Comparison of ENCODE assay signal across 22 cellular contexts in genomic region chr6:111524735-111525134, GRCh38.
"Had no signal": no experiment of that assay in that cellular context is flagged by ENCODE, and none has a peak within 500 bp of the region (broad histone marks: within the 10 kb centered on the region; RNA-seq: fewer than 3 reads in every experiment).

No MANE protein-coding gene starts in this region.

- H3K27me3 ChIP-seq: ascending aorta, right atrium auricular region, thyroid gland had no signal

- H3K9me3 Mint-ChIP-seq: activated CD4-positive, alpha-beta memory T cell treated with anti-CD3 and anti-CD28 coated beads, Interleukin-2, amount 10 ng/mL, durations not matched to agents 7 days and 5 days; dendritic cell treated with granulocyte-macrophage colony-stimulating factor and Interleukin-4, amounts not matched to agents 40 ng/mL and 50 ng/mL, for 4 days; effector memory CD8-positive, alpha-beta T cell; memory B cell; stimulated activated naive CD8-positive, alpha-beta T cell treated with anti-CD3 and anti-CD28 coated beads, Interleukin-15, Interleukin-2, amounts not matched to agents 100 ng/mL and 50 ng/mL, for 24 hours had no signal

- DNase-seq: activated CD4-positive, alpha-beta memory T cell treated with anti-CD3 and anti-CD28 coated beads, Interleukin-2, amount 10 ng/mL, durations not matched to agents 7 days and 5 days; activated CD4-positive, alpha-beta T cell treated with anti-CD3 and anti-CD28 coated beads for 1 hour; effector memory CD8-positive, alpha-beta T cell; foreskin melanocyte; kidney glomerular epithelial cell; left ventricle myocardium superior; nephron progenitor cell; occipital lobe; stimulated activated CD4-positive, alpha-beta T cell treated with anti-CD3 and anti-CD28 coated beads, Interleukin-15, amount 100 ng/mL, for 24 hours; stimulated activated CD4-positive, alpha-beta T cell treated with anti-CD3 and anti-CD28 coated beads, Interleukin-4, amount 100 ng/mL, for 1 hour; T-cell; T-helper 9 cell; thyroid gland had no signal

- H3K9me3 ChIP-seq: ascending aorta, thyroid gland had no signal

- H3K36me3 ChIP-seq: ascending aorta, right atrium auricular region, thyroid gland had no signal

- H3K27ac Mint-ChIP-seq: activated CD4-positive, alpha-beta memory T cell treated with anti-CD3 and anti-CD28 coated beads, Interleukin-2, amount 10 ng/mL, durations not matched to agents 7 days and 5 days; activated naive CD4-positive, alpha-beta T cell treated with anti-CD3 and anti-CD28 coated beads, Interleukin-2, amount 50 U/mL, for 72 hours; activated T-helper 2 cell treated with anti-CD3 and anti-CD28 coated beads, Interferon-gamma antibody, Interleukin-2, Interleukin-4, amounts not matched to agents 10 μg/mL and 5 μg/mL and 100 μg/mL, durations not matched to agents 14 hours and 24 hours and 36 hours; dendritic cell treated with granulocyte-macrophage colony-stimulating factor and Interleukin-4, amounts not matched to agents 40 ng/mL and 50 ng/mL, for 4 days; effector memory CD8-positive, alpha-beta T cell; memory B cell; stimulated activated naive CD8-positive, alpha-beta T cell treated with anti-CD3 and anti-CD28 coated beads, Interleukin-15, Interleukin-2, amounts not matched to agents 100 ng/mL and 50 ng/mL, for 24 hours; T-cell had no signal

- ATAC-seq: effector memory CD8-positive, alpha-beta T cell; left ventricle myocardium superior; T-cell had no signal

- H3K4me3 Mint-ChIP-seq: activated CD4-positive, alpha-beta memory T cell treated with anti-CD3 and anti-CD28 coated beads, Interleukin-2, amount 10 ng/mL, durations not matched to agents 7 days and 5 days; dendritic cell treated with granulocyte-macrophage colony-stimulating factor and Interleukin-4, amounts not matched to agents 40 ng/mL and 50 ng/mL, for 4 days; effector memory CD8-positive, alpha-beta T cell; memory B cell; nephron progenitor cell; stimulated activated naive CD8-positive, alpha-beta T cell treated with anti-CD3 and anti-CD28 coated beads, Interleukin-15, Interleukin-2, amounts not matched to agents 100 ng/mL and 50 ng/mL, for 24 hours; T-cell had no signal

- H3K4me1 ChIP-seq: ascending aorta, thyroid gland had no signal

- H3K27ac ChIP-seq: ascending aorta, right atrium auricular region, thyroid gland, VCaP had no signal

- H3K27me3 Mint-ChIP-seq: activated CD4-positive, alpha-beta memory T cell treated with anti-CD3 and anti-CD28 coated beads, Interleukin-2, amount 10 ng/mL, durations not matched to agents 7 days and 5 days; dendritic cell treated with granulocyte-macrophage colony-stimulating factor and Interleukin-4, amounts not matched to agents 40 ng/mL and 50 ng/mL, for 4 days; effector memory CD8-positive, alpha-beta T cell; memory B cell; stimulated activated naive CD8-positive, alpha-beta T cell treated with anti-CD3 and anti-CD28 coated beads, Interleukin-15, Interleukin-2, amounts not matched to agents 100 ng/mL and 50 ng/mL, for 24 hours; T-cell had no signal

- H3K4me3 ChIP-seq: ascending aorta, right atrium auricular region, skin epidermis, thyroid gland had no signal
